Comparison of ENCODE assay signal across 12 cellular contexts in the genomic region with DNA sequence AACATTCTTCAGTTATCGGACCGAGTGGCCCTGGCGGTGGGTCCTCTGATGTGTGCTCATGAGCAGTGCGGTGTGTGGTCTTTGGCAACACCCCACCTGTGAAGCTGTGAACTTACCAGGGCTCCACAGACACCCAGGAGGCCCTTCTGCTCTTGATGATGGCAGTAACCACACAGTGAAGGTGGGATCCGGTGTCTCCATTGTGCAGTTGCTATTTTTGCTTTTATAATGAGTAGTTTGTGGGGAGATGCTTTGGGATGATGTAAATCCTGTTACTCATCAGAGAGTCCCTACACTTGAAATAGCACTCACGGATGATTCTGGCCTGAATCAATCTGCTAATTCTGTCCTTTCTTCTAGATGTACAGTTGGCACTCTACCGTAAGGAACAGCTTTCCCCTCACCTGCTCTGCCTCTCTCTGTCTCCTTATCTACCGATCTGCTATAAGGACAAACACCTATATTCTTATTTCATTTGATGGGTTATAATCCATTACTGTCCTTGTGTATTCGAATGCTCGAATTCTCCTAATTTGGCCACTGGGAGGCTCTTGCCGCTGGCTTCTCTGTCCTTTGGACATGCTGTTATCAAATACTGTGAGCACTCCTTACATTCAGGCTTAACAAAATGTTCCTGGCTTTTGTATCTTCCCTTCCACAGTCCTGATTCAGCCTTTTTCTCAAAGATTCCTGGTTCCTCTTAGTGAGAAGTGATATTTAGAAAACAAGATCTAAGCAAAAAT.
DNase-seq lines count a peak whose midpoint lies in the region; ATAC-seq and TF ChIP-seq lines count a peak whose summit lies in the region.
"Had no signal": no experiment of that assay in that cellular context is flagged by ENCODE, and none has a peak within 500 bp of the region (broad histone marks: within the 10 kb centered on the region; RNA-seq: fewer than 3 reads in every experiment).

No MANE protein-coding gene starts in this region.

- CTCF ChIA-PET in AG04449 (lab: Yijun Ruan, JAX), result interaction anchor here (1.3 kb wide), 1 partner anchor 22 kb away, joined by 3 read pairs; no protein-coding TSS in a partner anchor

- POLR2A ChIA-PET in AG04449 (lab: Yijun Ruan, JAX), result no interaction called here

- no peak overlapping the region for H3K4me3 ChIP-seq in AG04449 (ENCODE audit: low read depth, low read length)

- TF ChIP-seq CTCF in AG04449 (IDR thresholded peaks at IDR 0.05; ENCODE audit: insufficient read depth, low read length, missing control alignments), result peak; percentile 4

- no peak for ATAC-seq in GM18498 (IDR thresholded peaks at IDR 0.05; ENCODE audit: unreplicated experiment)
- ATAC-seq: esophagus mucosa; stimulated activated naive CD8-positive, alpha-beta T cell treated with anti-CD3 and anti-CD28 coated beads, Interleukin-15, Interleukin-2, amounts not matched to agents 100 U/mL and 50 U/mL, for 24 hours had no signal

- DNase-seq in AG04449 (ENCODE audit: low read depth, low spot score), result peak; percentile 79
- peak; percentile 78 for DNase-seq in HCEC 1CT
- DNase-seq in amniotic stem cell (lab: John Stamatoyannopoulos, UW), result peak; percentile 16
- DNase-seq in kidney tubule cell (ENCODE audit: low spot score), result peak; percentile 56
- DNase-seq in SHP77 treated with DMSO at 0.1 percent for 48 hours (lab: John Stamatoyannopoulos, UW), result no peak
- no peak for DNase-seq in activated CD8-positive, alpha-beta memory T cell treated with anti-CD3 and anti-CD28 coated beads for 24 hours
- no peak for DNase-seq in CD1c-positive myeloid dendritic cell (ENCODE audit: extremely low spot score)
- DNase-seq: left cardiac atrium; stimulated activated CD4-positive, alpha-beta T cell treated with anti-CD3 and anti-CD28 coated beads, Interleukin-2, amount 100 ng/mL, for 24 hours; stimulated activated naive CD8-positive, alpha-beta T cell treated with anti-CD3 and anti-CD28 coated beads, Interleukin-15, Interleukin-2, amounts not matched to agents 100 U/mL and 50 U/mL, for 24 hours had no signal

Comparison
In these comparisons a context has a peak if more than half of its experiments do, and no peak if none do; other contexts are left out.
1. DNase-seq: peak in AG04449 (single experiment), HCEC 1CT (single experiment), amniotic stem cell (single experiment) and kidney tubule cell (single experiment); none in SHP77 treated with DMSO at 0.1 percent for 48 hours (single experiment), activated CD8-positive, alpha-beta memory T cell treated with anti-CD3 and anti-CD28 coated beads for 24 hours (single experiment) and CD1c-positive myeloid dendritic cell (single experiment).